In genomic region chr22:40797427-40797826, GRCh38 we compare ENCODE assay signal across 1 cellular context.
TF ChIP-seq lines count a peak whose summit lies in the region.

No MANE protein-coding gene starts in this region.

TF ChIP-seq in HEK293, 187 proteins besides CTCF, POLR2A, EP300 and RAD21 (continued from another document):
- peak; percentile 28; the same call in 1 of the 2 replicates for TF ChIP-seq PATZ1 (tag by site-specific recombination; IDR thresholded peaks at IDR 0.05)
- TF ChIP-seq, protein P1, sequence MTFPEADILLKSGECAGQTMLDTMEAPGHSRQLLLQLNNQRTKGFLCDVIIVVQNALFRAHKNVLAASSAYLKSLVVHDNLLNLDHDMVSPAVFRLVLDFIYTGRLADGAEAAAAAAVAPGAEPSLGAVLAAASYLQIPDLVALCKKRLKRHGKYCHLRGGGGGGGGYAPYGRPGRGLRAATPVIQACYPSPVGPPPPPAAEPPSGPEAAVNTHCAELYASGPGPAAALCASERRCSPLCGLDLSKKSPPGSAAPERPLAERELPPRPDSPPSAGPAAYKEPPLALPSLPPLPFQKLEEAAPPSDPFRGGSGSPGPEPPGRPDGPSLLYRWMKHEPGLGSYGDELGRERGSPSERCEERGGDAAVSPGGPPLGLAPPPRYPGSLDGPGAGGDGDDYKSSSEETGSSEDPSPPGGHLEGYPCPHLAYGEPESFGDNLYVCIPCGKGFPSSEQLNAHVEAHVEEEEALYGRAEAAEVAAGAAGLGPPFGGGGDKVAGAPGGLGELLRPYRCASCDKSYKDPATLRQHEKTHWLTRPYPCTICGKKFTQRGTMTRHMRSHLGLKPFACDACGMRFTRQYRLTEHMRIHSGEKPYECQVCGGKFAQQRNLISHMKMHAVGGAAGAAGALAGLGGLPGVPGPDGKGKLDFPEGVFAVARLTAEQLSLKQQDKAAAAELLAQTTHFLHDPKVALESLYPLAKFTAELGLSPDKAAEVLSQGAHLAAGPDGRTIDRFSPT (tag by site-specific recombination; IDR thresholded peaks at IDR 0.05), result 0 out of 2 replicates have a peak, but pooled peaks have one; percentile 48
- TF ChIP-seq FEZF1 (tag by site-specific recombination; IDR thresholded peaks at IDR 0.05), result 0 out of 2 replicates have a peak, but pooled peaks have one; percentile 18
- peak; percentile 39; the same call in 1 of the 2 replicates for TF ChIP-seq ZBTB17 (tag by site-specific recombination; IDR thresholded peaks at IDR 0.05)
- TF ChIP-seq ZNF394 (tag by site-specific recombination; IDR thresholded peaks at IDR 0.05; ENCODE audit: borderline replicate concordance), result peak; percentile 40
- TF ChIP-seq, protein P2, sequence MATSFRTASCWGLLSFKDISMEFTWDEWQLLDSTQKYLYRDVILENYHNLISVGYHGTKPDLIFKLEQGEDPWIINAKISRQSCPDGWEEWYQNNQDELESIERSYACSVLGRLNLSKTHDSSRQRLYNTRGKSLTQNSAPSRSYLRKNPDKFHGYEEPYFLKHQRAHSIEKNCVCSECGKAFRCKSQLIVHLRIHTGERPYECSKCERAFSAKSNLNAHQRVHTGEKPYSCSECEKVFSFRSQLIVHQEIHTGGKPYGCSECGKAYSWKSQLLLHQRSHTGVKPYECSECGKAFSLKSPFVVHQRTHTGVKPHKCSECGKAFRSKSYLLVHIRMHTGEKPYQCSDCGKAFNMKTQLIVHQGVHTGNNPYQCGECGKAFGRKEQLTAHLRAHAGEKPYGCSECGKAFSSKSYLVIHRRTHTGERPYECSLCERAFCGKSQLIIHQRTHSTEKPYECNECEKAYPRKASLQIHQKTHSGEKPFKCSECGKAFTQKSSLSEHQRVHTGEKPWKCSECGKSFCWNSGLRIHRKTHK (tag by site-specific recombination; IDR thresholded peaks at IDR 0.05), result no peak
- TF ChIP-seq ZNF138 (tag by site-specific recombination; IDR thresholded peaks at IDR 0.05; ENCODE audit: borderline replicate concordance), result no peak
- TF ChIP-seq ZNF366 (tag by site-specific recombination; conservative IDR thresholded peaks at IDR 0.05), result peak; percentile 85
- 0 out of 2 replicates have a peak, but pooled peaks have one; percentile 66 for TF ChIP-seq BCL11A (tag by site-specific recombination; IDR thresholded peaks at IDR 0.05; ENCODE audit: low read depth)
- no peak for TF ChIP-seq ZBTB21 (tag by site-specific recombination; IDR thresholded peaks at IDR 0.05)
- no peak for TF ChIP-seq SETDB1 (IDR thresholded peaks at IDR 0.05; ENCODE audit: insufficient read length, low read length)
- TF ChIP-seq PRDM6 (tag by site-specific recombination; IDR thresholded peaks at IDR 0.05), result peak; percentile 56
- peak; percentile 70 for TF ChIP-seq SP7 (tag by site-specific recombination; IDR thresholded peaks at IDR 0.05)
- TF ChIP-seq ZNF133 (tag by site-specific recombination; IDR thresholded peaks at IDR 0.05), result no peak
- 0 out of 2 replicates have a peak, but pooled peaks have one; percentile 7 for TF ChIP-seq PRDM1 (tag by site-specific recombination; IDR thresholded peaks at IDR 0.05)
- TF ChIP-seq KLF16 (tag by site-specific recombination; IDR thresholded peaks at IDR 0.05), result 0 out of 2 replicates have a peak, but pooled peaks have one; percentile 23
- peak; percentile 74 for TF ChIP-seq ZNF629 (tag by site-specific recombination; IDR thresholded peaks at IDR 0.05)
